In the genomic region with DNA sequence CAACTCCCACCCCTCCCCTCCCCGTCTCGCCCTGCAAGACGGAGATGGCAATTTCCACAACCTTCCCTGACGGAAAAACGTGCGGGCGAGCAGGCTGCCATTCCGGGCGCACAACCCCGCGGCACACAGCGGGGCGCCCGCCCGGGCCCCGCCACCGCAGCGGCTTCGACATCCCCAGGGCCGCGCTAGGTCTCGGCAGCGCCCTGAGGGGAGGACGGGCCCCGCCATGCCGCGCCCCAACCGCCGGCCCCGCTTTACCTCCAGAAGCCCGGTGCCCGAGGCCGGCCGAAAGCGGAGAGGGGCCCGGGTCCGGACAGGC, we compare ENCODE assay signal across 8 cellular contexts. TPM values are rescaled to one million over a fixed set of nuclear protein-coding genes. Genes with fewer than 3 reads are reported as not detected.
DNase-seq lines count a peak whose midpoint lies in the region; ATAC-seq, FAIRE-seq and TF ChIP-seq lines count a peak whose summit lies in the region.

No MANE protein-coding gene starts in this region.

- peak; percentile 46 for ATAC-seq in activated CD8-positive, alpha-beta memory T cell treated with anti-CD3 and anti-CD28 coated beads, Interleukin-2, amount 10 ng/mL, durations not matched to agents 7 days and 5 days
- ATAC-seq in HG03354 (IDR thresholded peaks at IDR 0.05; ENCODE audit: poor library complexity, severe bottlenecking, unreplicated experiment) (peak; percentile 23), body of pancreas (peak; percentile 29)

- peak overlapping the region; percentile 44 for H3K27ac Mint-ChIP-seq in activated CD8-positive, alpha-beta memory T cell treated with anti-CD3 and anti-CD28 coated beads, Interleukin-2, amount 10 ng/mL, durations not matched to agents 7 days and 5 days

- H3K27ac ChIP-seq in body of pancreas (peak overlapping the region; percentile 83 to 94 (median 91)), temporal lobe (ENCODE audit: low read depth, low read length) (peak overlapping the region; percentile 87)

- H3K36me3 ChIP-seq in body of pancreas (replicated peaks in 1 of 2; ENCODE audit: insufficient read depth in 1 of 2, low read depth in 2 of 2): no peaks in the 10 kb centered on the region

- DNase-seq in activated CD8-positive, alpha-beta memory T cell treated with anti-CD3 and anti-CD28 coated beads, Interleukin-2, amount 10 ng/mL, durations not matched to agents 7 days and 5 days: no peak
- no peak for DNase-seq in activated CD8-positive, alpha-beta memory T cell treated with anti-CD3 and anti-CD28 coated beads, Interleukin-2, amount 50 U/mL, for 4 hours
- DNase-seq in body of pancreas (no peak), left kidney (ENCODE audit: low read depth, low spot score) (peak; percentile 56), NCI-H2081 treated with DMSO at 0.1 percent for 48 hours (lab: John Stamatoyannopoulos, UW) (no peak), H54 (ENCODE audit: insufficient read length, low spot score) (no peak)

- no peak for FAIRE-seq in H54 (lab: Jason Lieb, UNC)

- intact Hi-C loops in body of pancreas (cut with DNase I): no loop called here

- TF ChIP-seq POLR2A in body of pancreas (IDR thresholded peaks at IDR 0.05) (no peak), H54 (IDR thresholded peaks at IDR 0.05; ENCODE audit: low read depth, low read length) (no peak)

- CTCF ChIA-PET in activated CD8-positive, alpha-beta memory T cell treated with anti-CD3 and anti-CD28 coated beads, Interleukin-2, amount 10 ng/mL, durations not matched to agents 7 days and 5 days (lab: Charles Lee): interaction anchor here (1.0 to 3.3 kb wide), 7 partner anchors 8 to 86 kb away, joined by 3 to 17 read pairs (median 6); partner anchors contain the start of gene MGRN1

- peaks cover 39% of the 10 kb centered on the region for H3K4me1 Mint-ChIP-seq in activated CD8-positive, alpha-beta memory T cell treated with anti-CD3 and anti-CD28 coated beads, Interleukin-2, amount 10 ng/mL, durations not matched to agents 7 days and 5 days

- TF ChIP-seq CTCF in body of pancreas (IDR thresholded peaks at IDR 0.05): no peak

- H3K4me3 ChIP-seq in body of pancreas: peak overlapping the region; percentile 47 to 49

- no peaks in the 10 kb centered on the region for H3K27me3 Mint-ChIP-seq in activated CD8-positive, alpha-beta memory T cell treated with anti-CD3 and anti-CD28 coated beads, Interleukin-2, amount 10 ng/mL, durations not matched to agents 7 days and 5 days

- peaks cover 9% of the 10 kb centered on the region for H3K9me3 Mint-ChIP-seq in activated CD8-positive, alpha-beta memory T cell treated with anti-CD3 and anti-CD28 coated beads, Interleukin-2, amount 10 ng/mL, durations not matched to agents 7 days and 5 days (ENCODE audit: low read depth)

- H3K27me3 ChIP-seq in body of pancreas: no peaks in the 10 kb centered on the region

- WGBS in body of pancreas, 2 donors: 0 to 1% methylated on average over 17 to 28 of the region's 37 CpGs

- H3K4me3 Mint-ChIP-seq in activated CD8-positive, alpha-beta memory T cell treated with anti-CD3 and anti-CD28 coated beads, Interleukin-2, amount 10 ng/mL, durations not matched to agents 7 days and 5 days: peak overlapping the region; percentile 65

- peaks cover 0 to 10% (median 0%) of the 10 kb centered on the region in 3 donors for H3K9me3 ChIP-seq in body of pancreas

- H3K36me3 Mint-ChIP-seq in activated CD8-positive, alpha-beta memory T cell treated with anti-CD3 and anti-CD28 coated beads, Interleukin-2, amount 10 ng/mL, durations not matched to agents 7 days and 5 days: peaks cover 13% of the 10 kb centered on the region

- peaks cover 42% of the 10 kb centered on the region for H3K4me1 ChIP-seq in body of pancreas

RNA-seq across cellular contexts. Expression of gene CDIP1, which starts 0.5 kb away (rescaled TPM):
- total RNA-seq in activated CD8-positive, alpha-beta memory T cell treated with anti-CD3 and anti-CD28 coated beads, Interleukin-2, amount 10 ng/mL, durations not matched to agents 7 days and 5 days: 10 to 100 TPM; 45.2 to 57.3 TPM
- total RNA-seq in body of pancreas: 10 to 100 TPM; 12.9 to 23.3 TPM
- 10.8 TPM for total RNA-seq in temporal lobe

RNA-seq across cellular contexts. Expression of gene C16orf96, which starts 18.1 kb away (rescaled TPM):
- under 1 TPM in 1 of 2 experiments, not detected in 1; 0.14 TPM for total RNA-seq in activated CD8-positive, alpha-beta memory T cell treated with anti-CD3 and anti-CD28 coated beads, Interleukin-2, amount 10 ng/mL, durations not matched to agents 7 days and 5 days
- total RNA-seq in body of pancreas (under 1 TPM in 1 of 2 donors, not detected in 1; 0.52 TPM), temporal lobe (0.25 TPM)
